ENCODE assay signal across 1 cellular context in the genomic region with DNA sequence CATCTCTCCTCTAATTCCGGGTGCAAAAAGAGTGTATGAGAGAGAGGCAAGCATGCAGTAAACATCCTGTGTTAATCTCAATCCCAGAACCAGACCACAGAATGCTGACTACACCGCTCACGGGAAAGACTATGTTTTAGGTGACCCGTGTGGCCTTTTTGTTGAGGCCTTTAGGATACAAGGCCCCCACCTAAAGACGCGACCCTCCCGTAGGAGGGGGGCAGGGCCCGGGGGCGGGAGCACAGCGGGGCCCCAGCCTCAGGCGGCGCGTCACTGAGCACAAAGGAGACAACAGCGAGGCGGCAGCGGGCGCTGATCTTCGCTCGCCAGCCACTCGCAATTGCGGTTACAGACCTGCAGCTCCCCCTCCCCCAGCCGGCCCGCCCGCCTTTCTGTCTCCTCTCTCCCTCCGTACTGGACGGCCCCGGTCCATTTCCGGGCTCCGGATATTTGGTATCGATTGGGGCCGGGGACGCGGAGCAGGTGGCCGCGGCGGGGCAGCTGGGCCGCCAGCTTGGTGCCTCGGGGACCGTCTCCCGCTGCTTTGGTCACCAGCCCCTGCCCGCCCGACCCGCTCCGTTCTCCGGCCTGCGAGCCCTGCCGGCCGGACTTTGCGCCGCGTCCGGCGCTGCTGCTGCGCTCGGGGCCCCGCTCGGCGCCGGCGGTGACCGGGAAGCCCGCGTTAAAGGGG.
TF ChIP-seq lines count a peak whose summit lies in the region.

A gene with protein sequence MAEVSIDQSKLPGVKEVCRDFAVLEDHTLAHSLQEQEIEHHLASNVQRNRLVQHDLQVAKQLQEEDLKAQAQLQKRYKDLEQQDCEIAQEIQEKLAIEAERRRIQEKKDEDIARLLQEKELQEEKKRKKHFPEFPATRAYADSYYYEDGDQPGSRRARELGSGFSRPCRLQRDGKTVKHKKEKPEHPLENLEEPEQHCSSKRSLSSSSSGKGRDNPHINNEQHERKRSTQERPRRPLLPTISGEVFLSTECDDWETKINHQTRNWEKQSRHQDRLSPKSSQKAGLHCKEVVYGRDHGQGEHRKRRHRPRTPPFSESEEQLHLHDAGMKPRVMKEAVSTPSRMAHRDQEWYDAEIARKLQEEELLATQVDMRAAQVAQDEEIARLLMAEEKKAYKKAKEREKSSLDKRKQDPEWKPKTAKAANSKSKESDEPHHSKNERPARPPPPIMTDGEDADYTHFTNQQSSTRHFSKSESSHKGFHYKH (plus strand): TSS at position 432 of the 691 bp plus-strand sequence. CDS start 281 bp downstream, outside the sequence.

TF ChIP-seq in HepG2, 621 proteins besides CTCF, POLR2A, EP300 and RAD21 (continued from another document and continues in another):
- TF ChIP-seq, protein P1, sequence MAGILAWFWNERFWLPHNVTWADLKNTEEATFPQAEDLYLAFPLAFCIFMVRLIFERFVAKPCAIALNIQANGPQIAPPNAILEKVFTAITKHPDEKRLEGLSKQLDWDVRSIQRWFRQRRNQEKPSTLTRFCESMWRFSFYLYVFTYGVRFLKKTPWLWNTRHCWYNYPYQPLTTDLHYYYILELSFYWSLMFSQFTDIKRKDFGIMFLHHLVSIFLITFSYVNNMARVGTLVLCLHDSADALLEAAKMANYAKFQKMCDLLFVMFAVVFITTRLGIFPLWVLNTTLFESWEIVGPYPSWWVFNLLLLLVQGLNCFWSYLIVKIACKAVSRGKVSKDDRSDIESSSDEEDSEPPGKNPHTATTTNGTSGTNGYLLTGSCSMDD (CRISPR knock-in tag; IDR thresholded peaks at IDR 0.05), result no peak
- TF ChIP-seq U2AF1 (optimal IDR thresholded peaks at IDR 0.05; ENCODE audit: low read depth, low read length), result no peak
- no peak; the same call in 1 of the 2 replicates for TF ChIP-seq ZNF441 (CRISPR knock-in tag; IDR thresholded peaks at IDR 0.05; ENCODE audit: borderline replicate concordance)
- TF ChIP-seq PAWR (CRISPR knock-in tag; IDR thresholded peaks at IDR 0.05; ENCODE audit: borderline replicate concordance), result no peak
- no peak for TF ChIP-seq ISX (CRISPR knock-in tag; conservative IDR thresholded peaks at IDR 0.05)
- TF ChIP-seq, protein P2, sequence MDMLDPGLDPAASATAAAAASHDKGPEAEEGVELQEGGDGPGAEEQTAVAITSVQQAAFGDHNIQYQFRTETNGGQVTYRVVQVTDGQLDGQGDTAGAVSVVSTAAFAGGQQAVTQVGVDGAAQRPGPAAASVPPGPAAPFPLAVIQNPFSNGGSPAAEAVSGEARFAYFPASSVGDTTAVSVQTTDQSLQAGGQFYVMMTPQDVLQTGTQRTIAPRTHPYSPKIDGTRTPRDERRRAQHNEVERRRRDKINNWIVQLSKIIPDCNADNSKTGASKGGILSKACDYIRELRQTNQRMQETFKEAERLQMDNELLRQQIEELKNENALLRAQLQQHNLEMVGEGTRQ (IDR thresholded peaks at IDR 0.05; ENCODE audit: low read depth, low read length), result no peak
- TF ChIP-seq, protein P2 (CRISPR knock-in tag; IDR thresholded peaks at IDR 0.05; ENCODE audit: borderline replicate concordance), result no peak
- peak; percentile 68; the same call in 1 of the 2 replicates for TF ChIP-seq YEATS2 (CRISPR knock-in tag; IDR thresholded peaks at IDR 0.05; ENCODE audit: borderline replicate concordance)
- no peak for TF ChIP-seq ZNF598 (CRISPR knock-in tag; IDR thresholded peaks at IDR 0.05; ENCODE audit: borderline replicate concordance)
- TF ChIP-seq, protein P3, sequence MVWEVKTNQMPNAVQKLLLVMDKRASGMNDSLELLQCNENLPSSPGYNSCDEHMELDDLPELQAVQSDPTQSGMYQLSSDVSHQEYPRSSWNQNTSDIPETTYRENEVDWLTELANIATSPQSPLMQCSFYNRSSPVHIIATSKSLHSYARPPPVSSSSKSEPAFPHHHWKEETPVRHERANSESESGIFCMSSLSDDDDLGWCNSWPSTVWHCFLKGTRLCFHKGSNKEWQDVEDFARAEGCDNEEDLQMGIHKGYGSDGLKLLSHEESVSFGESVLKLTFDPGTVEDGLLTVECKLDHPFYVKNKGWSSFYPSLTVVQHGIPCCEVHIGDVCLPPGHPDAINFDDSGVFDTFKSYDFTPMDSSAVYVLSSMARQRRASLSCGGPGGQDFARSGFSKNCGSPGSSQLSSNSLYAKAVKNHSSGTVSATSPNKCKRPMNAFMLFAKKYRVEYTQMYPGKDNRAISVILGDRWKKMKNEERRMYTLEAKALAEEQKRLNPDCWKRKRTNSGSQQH (CRISPR knock-in tag; IDR thresholded peaks at IDR 0.05; ENCODE audit: low read depth), result no peak; the same call in 1 of the 2 replicates
- TF ChIP-seq PHB2 (IDR thresholded peaks at IDR 0.05; ENCODE audit: partially characterized antibody), result no peak
- no peak for TF ChIP-seq ZMYM2 (CRISPR knock-in tag; IDR thresholded peaks at IDR 0.05)
- TF ChIP-seq, protein P4, sequence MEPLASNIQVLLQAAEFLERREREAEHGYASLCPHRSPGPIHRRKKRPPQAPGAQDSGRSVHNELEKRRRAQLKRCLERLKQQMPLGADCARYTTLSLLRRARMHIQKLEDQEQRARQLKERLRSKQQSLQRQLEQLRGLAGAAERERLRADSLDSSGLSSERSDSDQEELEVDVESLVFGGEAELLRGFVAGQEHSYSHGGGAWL (CRISPR knock-in tag; IDR thresholded peaks at IDR 0.05), result peak; percentile 91
- peak; percentile 38; the same call in 1 of the 2 replicates for TF ChIP-seq DR1 (CRISPR knock-in tag; IDR thresholded peaks at IDR 0.05)
- TF ChIP-seq ZNF749 (CRISPR knock-in tag; IDR thresholded peaks at IDR 0.05; ENCODE audit: borderline replicate concordance), result no peak
- no peak for TF ChIP-seq TCF12 (IDR thresholded peaks at IDR 0.05)
- peak; percentile 89 for TF ChIP-seq TCF12 (CRISPR knock-in tag; IDR thresholded peaks at IDR 0.05)
- TF ChIP-seq KAT2B (IDR thresholded peaks at IDR 0.05; ENCODE audit: borderline replicate concordance, low read depth, low read length), result peak; percentile 57; the same call in 1 of the 2 replicates
- TF ChIP-seq ZNF101 (CRISPR knock-in tag; IDR thresholded peaks at IDR 0.05; ENCODE audit: borderline replicate concordance, low read depth), result no peak
- 0 out of 2 replicates have a peak, but pooled peaks have one; percentile 16 for TF ChIP-seq PRMT3 (CRISPR knock-in tag; IDR thresholded peaks at IDR 0.05; ENCODE audit: borderline replicate concordance, low read depth)
- TF ChIP-seq FOXA3 (CRISPR knock-in tag; IDR thresholded peaks at IDR 0.05), result peak; percentile 64
- peak; percentile 39; the same call in 1 of the 2 replicates for TF ChIP-seq NFYC (CRISPR knock-in tag; IDR thresholded peaks at IDR 0.05)
- TF ChIP-seq MAFK (conservative IDR thresholded peaks at IDR 0.05 in 1 of 2, IDR thresholded peaks at IDR 0.05 in 1 of 2; ENCODE audit: low read length in 2 of 2), result no peak
- peak; percentile 66 for TF ChIP-seq YY1 (IDR thresholded peaks at IDR 0.05; ENCODE audit: insufficient read depth, insufficient replicate concordance, low read depth, low read length)
- no peak for TF ChIP-seq ZNF256 (CRISPR knock-in tag; conservative IDR thresholded peaks at IDR 0.05)
- TF ChIP-seq CENPT (CRISPR knock-in tag; IDR thresholded peaks at IDR 0.05; ENCODE audit: low read depth), result no peak
- TF ChIP-seq, protein P5, sequence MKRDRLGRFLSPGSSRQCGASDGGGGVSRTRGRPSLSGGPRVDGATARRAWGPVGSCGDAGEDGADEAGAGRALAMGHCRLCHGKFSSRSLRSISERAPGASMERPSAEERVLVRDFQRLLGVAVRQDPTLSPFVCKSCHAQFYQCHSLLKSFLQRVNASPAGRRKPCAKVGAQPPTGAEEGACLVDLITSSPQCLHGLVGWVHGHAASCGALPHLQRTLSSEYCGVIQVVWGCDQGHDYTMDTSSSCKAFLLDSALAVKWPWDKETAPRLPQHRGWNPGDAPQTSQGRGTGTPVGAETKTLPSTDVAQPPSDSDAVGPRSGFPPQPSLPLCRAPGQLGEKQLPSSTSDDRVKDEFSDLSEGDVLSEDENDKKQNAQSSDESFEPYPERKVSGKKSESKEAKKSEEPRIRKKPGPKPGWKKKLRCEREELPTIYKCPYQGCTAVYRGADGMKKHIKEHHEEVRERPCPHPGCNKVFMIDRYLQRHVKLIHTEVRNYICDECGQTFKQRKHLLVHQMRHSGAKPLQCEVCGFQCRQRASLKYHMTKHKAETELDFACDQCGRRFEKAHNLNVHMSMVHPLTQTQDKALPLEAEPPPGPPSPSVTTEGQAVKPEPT (CRISPR knock-in tag; IDR thresholded peaks at IDR 0.05; ENCODE audit: low read depth), result 0 out of 2 replicates have a peak, but pooled peaks have one; percentile 76
- TF ChIP-seq ZFP62 (CRISPR knock-in tag; IDR thresholded peaks at IDR 0.05), result 0 out of 2 replicates have a peak, but pooled peaks have one; percentile 37
- TF ChIP-seq POLR2AphosphoS2 (IDR thresholded peaks at IDR 0.05; ENCODE audit: low read depth, low read length), result no peak
- TF ChIP-seq, protein P6, sequence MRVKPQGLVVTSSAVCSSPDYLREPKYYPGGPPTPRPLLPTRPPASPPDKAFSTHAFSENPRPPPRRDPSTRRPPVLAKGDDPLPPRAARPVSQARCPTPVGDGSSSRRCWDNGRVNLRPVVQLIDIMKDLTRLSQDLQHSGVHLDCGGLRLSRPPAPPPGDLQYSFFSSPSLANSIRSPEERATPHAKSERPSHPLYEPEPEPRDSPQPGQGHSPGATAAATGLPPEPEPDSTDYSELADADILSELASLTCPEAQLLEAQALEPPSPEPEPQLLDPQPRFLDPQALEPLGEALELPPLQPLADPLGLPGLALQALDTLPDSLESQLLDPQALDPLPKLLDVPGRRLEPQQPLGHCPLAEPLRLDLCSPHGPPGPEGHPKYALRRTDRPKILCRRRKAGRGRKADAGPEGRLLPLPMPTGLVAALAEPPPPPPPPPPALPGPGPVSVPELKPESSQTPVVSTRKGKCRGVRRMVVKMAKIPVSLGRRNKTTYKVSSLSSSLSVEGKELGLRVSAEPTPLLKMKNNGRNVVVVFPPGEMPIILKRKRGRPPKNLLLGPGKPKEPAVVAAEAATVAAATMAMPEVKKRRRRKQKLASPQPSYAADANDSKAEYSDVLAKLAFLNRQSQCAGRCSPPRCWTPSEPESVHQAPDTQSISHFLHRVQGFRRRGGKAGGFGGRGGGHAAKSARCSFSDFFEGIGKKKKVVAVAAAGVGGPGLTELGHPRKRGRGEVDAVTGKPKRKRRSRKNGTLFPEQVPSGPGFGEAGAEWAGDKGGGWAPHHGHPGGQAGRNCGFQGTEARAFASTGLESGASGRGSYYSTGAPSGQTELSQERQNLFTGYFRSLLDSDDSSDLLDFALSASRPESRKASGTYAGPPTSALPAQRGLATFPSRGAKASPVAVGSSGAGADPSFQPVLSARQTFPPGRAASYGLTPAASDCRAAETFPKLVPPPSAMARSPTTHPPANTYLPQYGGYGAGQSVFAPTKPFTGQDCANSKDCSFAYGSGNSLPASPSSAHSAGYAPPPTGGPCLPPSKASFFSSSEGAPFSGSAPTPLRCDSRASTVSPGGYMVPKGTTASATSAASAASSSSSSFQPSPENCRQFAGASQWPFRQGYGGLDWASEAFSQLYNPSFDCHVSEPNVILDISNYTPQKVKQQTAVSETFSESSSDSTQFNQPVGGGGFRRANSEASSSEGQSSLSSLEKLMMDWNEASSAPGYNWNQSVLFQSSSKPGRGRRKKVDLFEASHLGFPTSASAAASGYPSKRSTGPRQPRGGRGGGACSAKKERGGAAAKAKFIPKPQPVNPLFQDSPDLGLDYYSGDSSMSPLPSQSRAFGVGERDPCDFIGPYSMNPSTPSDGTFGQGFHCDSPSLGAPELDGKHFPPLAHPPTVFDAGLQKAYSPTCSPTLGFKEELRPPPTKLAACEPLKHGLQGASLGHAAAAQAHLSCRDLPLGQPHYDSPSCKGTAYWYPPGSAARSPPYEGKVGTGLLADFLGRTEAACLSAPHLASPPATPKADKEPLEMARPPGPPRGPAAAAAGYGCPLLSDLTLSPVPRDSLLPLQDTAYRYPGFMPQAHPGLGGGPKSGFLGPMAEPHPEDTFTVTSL (CRISPR knock-in tag; IDR thresholded peaks at IDR 0.05; ENCODE audit: borderline replicate concordance), result peak; percentile 93
- TF ChIP-seq, protein P7, sequence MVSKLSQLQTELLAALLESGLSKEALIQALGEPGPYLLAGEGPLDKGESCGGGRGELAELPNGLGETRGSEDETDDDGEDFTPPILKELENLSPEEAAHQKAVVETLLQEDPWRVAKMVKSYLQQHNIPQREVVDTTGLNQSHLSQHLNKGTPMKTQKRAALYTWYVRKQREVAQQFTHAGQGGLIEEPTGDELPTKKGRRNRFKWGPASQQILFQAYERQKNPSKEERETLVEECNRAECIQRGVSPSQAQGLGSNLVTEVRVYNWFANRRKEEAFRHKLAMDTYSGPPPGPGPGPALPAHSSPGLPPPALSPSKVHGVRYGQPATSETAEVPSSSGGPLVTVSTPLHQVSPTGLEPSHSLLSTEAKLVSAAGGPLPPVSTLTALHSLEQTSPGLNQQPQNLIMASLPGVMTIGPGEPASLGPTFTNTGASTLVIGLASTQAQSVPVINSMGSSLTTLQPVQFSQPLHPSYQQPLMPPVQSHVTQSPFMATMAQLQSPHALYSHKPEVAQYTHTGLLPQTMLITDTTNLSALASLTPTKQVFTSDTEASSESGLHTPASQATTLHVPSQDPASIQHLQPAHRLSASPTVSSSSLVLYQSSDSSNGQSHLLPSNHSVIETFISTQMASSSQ (IDR thresholded peaks at IDR 0.05; ENCODE audit: low read depth), result peak; percentile 29; the same call in 1 of the 2 replicates
- TF ChIP-seq, protein P7 (CRISPR knock-in tag; IDR thresholded peaks at IDR 0.05; ENCODE audit: borderline replicate concordance), result no peak
- TF ChIP-seq SMYD3 (CRISPR knock-in tag; IDR thresholded peaks at IDR 0.05), result no peak
- no peak for TF ChIP-seq NR2F2 (IDR thresholded peaks at IDR 0.05; ENCODE audit: borderline replicate concordance, low read depth)
- 0 out of 2 replicates have a peak, but pooled peaks have one; percentile 74 for TF ChIP-seq ZNF160 (CRISPR knock-in tag; IDR thresholded peaks at IDR 0.05)
- no peak for TF ChIP-seq RFX1 (IDR thresholded peaks at IDR 0.05)
- TF ChIP-seq ZNF33B (CRISPR knock-in tag; IDR thresholded peaks at IDR 0.05), result no peak; the same call in 1 of the 2 replicates
- TF ChIP-seq SIN3A (IDR thresholded peaks at IDR 0.05; ENCODE audit: borderline replicate concordance, low read depth, low read length), result peak; percentile 80; the same call in 1 of the 2 replicates
- TF ChIP-seq ZNF788 (CRISPR knock-in tag; IDR thresholded peaks at IDR 0.05; ENCODE audit: borderline replicate concordance), result peak; percentile 85; the same call in 1 of the 2 replicates
- TF ChIP-seq HDAC6 (IDR thresholded peaks at IDR 0.05; ENCODE audit: low read depth, low read length), result no peak
